ENCODE assay signal across 15 cellular contexts in genomic region chr15:101185770-101186169, GRCh38.
"Had no signal": no experiment of that assay in that cellular context is flagged by ENCODE, and none has a peak within 500 bp of the region (broad histone marks: within the 10 kb centered on the region; RNA-seq: fewer than 3 reads in every experiment).

No MANE protein-coding gene starts in this region.

- H3K9me3 Mint-ChIP-seq: neural crest cell; stimulated activated memory B cell treated with anti-CD40 and anti-IgM and Interleukin-4, amounts not matched to agents 10 μg/mL and 1 μg/mL and 100 μg/mL, for 72 hours had no signal

- H3K27ac ChIP-seq: breast epithelium, pancreas had no signal

- DNase-seq: activated CD4-positive, alpha-beta T cell treated with anti-CD3 and anti-CD28 coated beads, Interleukin-2, amount 50 U/mL, for 4 hours; activated CD8-positive, alpha-beta memory T cell treated with anti-CD3 and anti-CD28 coated beads, Interleukin-2, amount 10 ng/mL, durations not matched to agents 7 days and 5 days; activated naive CD4-positive, alpha-beta T cell treated with anti-CD3 and anti-CD28 coated beads, Interleukin-2, amount 50 U/mL, for 16 hours; activated T-cell treated with anti-CD3 and anti-CD28 coated beads, Interleukin-2, amount 50 U/mL, for 48 hours; anterior cingulate cortex; effector CD4-positive, alpha-beta T cell; foreskin melanocyte; kidney; pancreas; SJCRH30; small intestine had no signal

- FAIRE-seq: kidney, pancreas, small intestine had no signal

- H3K36me3 ChIP-seq: breast epithelium, pancreas, tibial nerve had no signal

- H3K27me3 ChIP-seq: breast epithelium, pancreas, SJCRH30, tibial nerve had no signal

- ATAC-seq: activated CD8-positive, alpha-beta memory T cell treated with anti-CD3 and anti-CD28 coated beads, Interleukin-2, amount 10 ng/mL, durations not matched to agents 7 days and 5 days; pancreas; stimulated activated memory B cell treated with anti-CD40 and anti-IgM and Interleukin-4, amounts not matched to agents 10 μg/mL and 1 μg/mL and 100 μg/mL, for 72 hours had no signal

- H3K4me3 ChIP-seq: breast epithelium, pancreas, SJCRH30, tibial nerve had no signal

- H3K27ac Mint-ChIP-seq: activated CD8-positive, alpha-beta memory T cell treated with anti-CD3 and anti-CD28 coated beads, Interleukin-2, amount 10 ng/mL, durations not matched to agents 7 days and 5 days; stimulated activated memory B cell treated with anti-CD40 and anti-IgM and Interleukin-4, amounts not matched to agents 10 μg/mL and 1 μg/mL and 100 μg/mL, for 72 hours had no signal

- H3K9me3 ChIP-seq: breast epithelium, pancreas, SJCRH30, tibial nerve had no signal

- H3K27me3 Mint-ChIP-seq: activated CD8-positive, alpha-beta memory T cell treated with anti-CD3 and anti-CD28 coated beads, Interleukin-2, amount 10 ng/mL, durations not matched to agents 7 days and 5 days; stimulated activated memory B cell treated with anti-CD40 and anti-IgM and Interleukin-4, amounts not matched to agents 10 μg/mL and 1 μg/mL and 100 μg/mL, for 72 hours had no signal

- H3K4me3 Mint-ChIP-seq: activated CD8-positive, alpha-beta memory T cell treated with anti-CD3 and anti-CD28 coated beads, Interleukin-2, amount 10 ng/mL, durations not matched to agents 7 days and 5 days; neural crest cell; stimulated activated memory B cell treated with anti-CD40 and anti-IgM and Interleukin-4, amounts not matched to agents 10 μg/mL and 1 μg/mL and 100 μg/mL, for 72 hours had no signal
